Comparison of ENCODE assay signal across 18 cellular contexts in the genomic region with DNA sequence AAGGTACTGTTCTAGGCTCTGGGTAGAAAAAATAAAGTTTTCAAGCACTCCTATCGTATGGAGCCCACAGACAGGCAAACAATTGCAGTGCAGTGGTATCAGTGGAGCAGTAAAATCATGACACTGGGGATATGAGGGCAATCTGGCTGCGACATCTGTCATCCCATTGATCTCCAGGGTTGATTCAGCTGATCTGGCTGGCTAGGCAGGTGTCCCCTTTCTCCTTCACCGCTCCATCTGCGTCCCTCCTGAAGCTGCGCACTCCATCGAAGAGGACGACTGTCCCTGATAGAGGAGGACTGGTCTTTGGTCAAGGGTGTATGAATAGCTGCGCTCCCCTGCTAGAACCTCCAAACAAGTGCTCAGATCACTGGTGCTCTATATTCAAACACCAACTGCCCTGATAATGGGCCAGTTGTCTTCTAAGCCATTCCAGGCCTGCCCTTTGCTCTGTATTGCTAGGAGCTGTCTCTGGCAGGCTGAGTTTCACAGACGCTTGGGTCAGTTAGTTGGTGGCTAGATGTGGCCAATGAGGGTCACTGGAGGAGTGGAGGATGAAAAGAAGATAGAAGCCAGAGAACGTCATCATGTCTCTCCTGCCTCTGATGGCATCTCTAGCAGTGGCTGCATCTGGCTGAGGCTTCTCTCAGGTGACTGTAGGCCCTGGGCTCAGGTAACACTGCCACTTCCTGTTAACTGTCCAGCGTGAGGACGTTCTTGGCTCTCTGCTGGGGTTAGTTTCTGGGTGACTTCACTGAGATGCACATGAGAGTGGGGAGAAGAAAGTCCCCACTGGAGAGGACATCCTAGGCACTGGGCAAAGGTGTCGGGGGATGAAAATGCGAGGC.
DNase-seq lines count a peak whose midpoint lies in the region; ATAC-seq, FAIRE-seq and TF ChIP-seq lines count a peak whose summit lies in the region.
"Had no signal": no experiment of that assay in that cellular context is flagged by ENCODE, and none has a peak within 500 bp of the region (broad histone marks: within the 10 kb centered on the region; RNA-seq: fewer than 3 reads in every experiment).

No MANE protein-coding gene starts in this region.

- H3K9me3 Mint-ChIP-seq in activated T-cell treated with anti-CD3 and anti-CD28 coated beads, Interleukin-2, amount 50 U/mL, for 4 hours: no peaks in the 10 kb centered on the region
- H3K9me3 Mint-ChIP-seq: neural progenitor cell had no signal

- H3K4me3 Mint-ChIP-seq in activated T-cell treated with anti-CD3 and anti-CD28 coated beads, Interleukin-2, amount 50 U/mL, for 4 hours: peak overlapping the region; percentile 19
- H3K4me3 Mint-ChIP-seq: neural progenitor cell had no signal

- H3K27me3 Mint-ChIP-seq in activated T-cell treated with anti-CD3 and anti-CD28 coated beads, Interleukin-2, amount 50 U/mL, for 4 hours (ENCODE audit: low read depth): no peaks in the 10 kb centered on the region

- no peak overlapping the region; the same call in 1 of the 2 replicates for H3K9ac ChIP-seq in OCI-LY3 (ENCODE audit: low read length)
- H3K9ac ChIP-seq: GM23248, neural progenitor cell had no signal

- no peak for TF ChIP-seq CTCF in OCI-LY3 (IDR thresholded peaks at IDR 0.05; ENCODE audit: low read depth, low read length)
- no peak for TF ChIP-seq CTCF in vagina (IDR thresholded peaks at IDR 0.05)
- no peak for TF ChIP-seq CTCF in left ventricle myocardium inferior (IDR thresholded peaks at IDR 0.05; ENCODE audit: borderline replicate concordance)

- no peak overlapping the region; the same call in 1 of the 2 replicates for H3K4me3 ChIP-seq in OCI-LY3 (ENCODE audit: low read length)
- H3K4me3 ChIP-seq in effector memory CD4-positive, alpha-beta T cell (ENCODE audit: insufficient read depth, low read depth, low read length, poor library complexity, severe bottlenecking): no peak overlapping the region
- H3K4me3 ChIP-seq in small intestine (ENCODE audit: low read depth in 1 of 2, low read length in 2 of 2): no peak overlapping the region
- no peak overlapping the region for H3K4me3 ChIP-seq in vagina
- no peak overlapping the region for H3K4me3 ChIP-seq in left ventricle myocardium inferior
- H3K4me3 ChIP-seq: breast epithelium, esophagus muscularis mucosa, GM12878, GM23248, lung, neural progenitor cell had no signal

- no peak overlapping the region for H3K27ac ChIP-seq in OCI-LY3 (ENCODE audit: low read length)
- H3K27ac ChIP-seq in effector memory CD4-positive, alpha-beta T cell (ENCODE audit: insufficient read depth, low read length, poor library complexity, severe bottlenecking): peak overlapping the region; percentile 78
- peak overlapping the region; percentile 22 to 36 for H3K27ac ChIP-seq in small intestine (ENCODE audit: low read depth in 1 of 2, low read length in 1 of 2)
- H3K27ac ChIP-seq in vagina: no peak overlapping the region
- no peak overlapping the region for H3K27ac ChIP-seq in left ventricle myocardium inferior (replicated peaks)
- H3K27ac ChIP-seq: breast epithelium, esophagus muscularis mucosa, GM23248, neural progenitor cell had no signal

- H3K27me3 ChIP-seq in OCI-LY3 (ENCODE audit: low read depth, low read length): no peaks in the 10 kb centered on the region
- no peaks in the 10 kb centered on the region for H3K27me3 ChIP-seq in effector memory CD4-positive, alpha-beta T cell (replicated peaks; ENCODE audit: control insufficient read depth, insufficient read depth, low read length, poor library complexity, severe bottlenecking)
- no peaks in the 10 kb centered on the region for H3K27me3 ChIP-seq in small intestine (ENCODE audit: control insufficient read depth in 2 of 2, insufficient read depth in 2 of 2, low read length in 2 of 2)
- no peaks in the 10 kb centered on the region for H3K27me3 ChIP-seq in vagina
- H3K27me3 ChIP-seq in left ventricle myocardium inferior (ENCODE audit: low read depth): no peaks in the 10 kb centered on the region
- H3K27me3 ChIP-seq: breast epithelium, esophagus muscularis mucosa had no signal

- H3K9me3 ChIP-seq in OCI-LY3 (ENCODE audit: insufficient read depth, low read length) (peaks cover 4% of the 10 kb centered on the region; the same call in 1 of the 2 replicates), small intestine (ENCODE audit: control insufficient read depth, low read depth) (no peaks in the 10 kb centered on the region), vagina (no peaks in the 10 kb centered on the region), left ventricle myocardium inferior (replicated peaks) (no peaks in the 10 kb centered on the region)
- H3K9me3 ChIP-seq in effector memory CD4-positive, alpha-beta T cell (ENCODE audit: control insufficient read depth, low read length): no peaks in the 10 kb centered on the region
- H3K9me3 ChIP-seq: breast epithelium, Caco-2, esophagus muscularis mucosa had no signal

- no peak for ATAC-seq in activated T-cell treated with anti-CD3 and anti-CD28 coated beads, Interleukin-2, amount 50 U/mL, for 4 hours
- no peak for ATAC-seq in HG03469 (IDR thresholded peaks at IDR 0.05; ENCODE audit: unreplicated experiment)
- ATAC-seq: GM12878 had no signal

- DNase-seq in activated T-cell treated with anti-CD3 and anti-CD28 coated beads, Interleukin-2, amount 50 U/mL, for 4 hours: no peak
- DNase-seq in activated T-cell treated with anti-CD3 and anti-CD28 coated beads, Interleukin-2, amount 50 U/mL, for 1 hour: no peak
- no peak for DNase-seq in effector memory CD4-positive, alpha-beta T cell
- DNase-seq in small intestine (peak; percentile 27), vagina (ENCODE audit: extremely low spot score in 2 of 2) (no peak), left ventricle myocardium inferior (no peak)
- DNase-seq: Caco-2, GM23248, NCI-H1436 treated with DMSO at 0.1 percent for 48 hours, NCI-H446, Right ventricle myocardium superior had no signal

- peaks cover 59% of the 10 kb centered on the region for H3K4me1 Mint-ChIP-seq in activated T-cell treated with anti-CD3 and anti-CD28 coated beads, Interleukin-2, amount 50 U/mL, for 4 hours (ENCODE audit: low read depth)

- TF ChIP-seq POLR2A in vagina (IDR thresholded peaks at IDR 0.05): no peak

- 81 to 90% (median 83%) methylated on average over 14 of the region's 14 CpGs for WGBS in small intestine, 3 donors

- H2AFZ ChIP-seq in OCI-LY3 (ENCODE audit: low read depth, low read length): peak overlapping the region; percentile 62; the same call in 1 of the 2 replicates
- H2AFZ ChIP-seq: GM23248, neural progenitor cell had no signal

- no peaks in the 10 kb centered on the region for H3K79me2 ChIP-seq in OCI-LY3 (ENCODE audit: low read length)

- H3K36me3 ChIP-seq in OCI-LY3 (replicated peaks; ENCODE audit: low read depth, low read length) (peaks cover 5% of the 10 kb centered on the region), small intestine (ENCODE audit: control insufficient read depth in 2 of 2, insufficient read depth in 2 of 2, low read length in 2 of 2) (no peaks in the 10 kb centered on the region), vagina (no peaks in the 10 kb centered on the region), left ventricle myocardium inferior (no peaks in the 10 kb centered on the region)
- H3K36me3 ChIP-seq in effector memory CD4-positive, alpha-beta T cell (ENCODE audit: control insufficient read depth, insufficient read depth, low read length): no peaks in the 10 kb centered on the region
- H3K36me3 ChIP-seq: breast epithelium, esophagus muscularis mucosa, neural progenitor cell had no signal

- no peaks in the 10 kb centered on the region for H4K20me1 ChIP-seq in OCI-LY3 (ENCODE audit: insufficient read depth, low read length)

- FAIRE-seq in small intestine (lab: Jason Lieb, UNC): no peak

- no peaks in the 10 kb centered on the region for H3K36me3 Mint-ChIP-seq in activated T-cell treated with anti-CD3 and anti-CD28 coated beads, Interleukin-2, amount 50 U/mL, for 4 hours (ENCODE audit: insufficient read depth)
- H3K36me3 Mint-ChIP-seq: neural progenitor cell had no signal

- H3K4me2 ChIP-seq in OCI-LY3 (ENCODE audit: low read length): peak overlapping the region; percentile 89
- H3K4me2 ChIP-seq: neural progenitor cell had no signal

- intact Hi-C loops in vagina (cut with DNase I) (no loop called here), left ventricle myocardium inferior (cut with micrococcal nuclease) (no loop called here)

- H3K4me1 ChIP-seq in OCI-LY3 (ENCODE audit: low read length) (peaks cover 43% of the 10 kb centered on the region), small intestine (ENCODE audit: control insufficient read depth in 2 of 2, insufficient read depth in 1 of 2, low read depth in 1 of 2, low read length in 1 of 2) (peaks cover 2 to 4% of the 10 kb centered on the region in 2 donors), vagina (peaks cover 24% of the 10 kb centered on the region), left ventricle myocardium inferior (peaks cover 30% of the 10 kb centered on the region)
- peaks cover 11% of the 10 kb centered on the region for H3K4me1 ChIP-seq in effector memory CD4-positive, alpha-beta T cell (ENCODE audit: control insufficient read depth, insufficient read depth, low read length, poor library complexity, severe bottlenecking)
- H3K4me1 ChIP-seq: breast epithelium, Caco-2 had no signal

Comparison
In these comparisons a context has a peak if more than half of its experiments do, and no peak if none do; other contexts are left out.
1. H3K27ac ChIP-seq: peak in effector memory CD4-positive, alpha-beta T cell (single experiment) and small intestine (2 of 2); none in OCI-LY3 (single experiment), vagina (single experiment) and left ventricle myocardium inferior (single experiment).